ENCODE assay signal across 17 cellular contexts in the genomic region with DNA sequence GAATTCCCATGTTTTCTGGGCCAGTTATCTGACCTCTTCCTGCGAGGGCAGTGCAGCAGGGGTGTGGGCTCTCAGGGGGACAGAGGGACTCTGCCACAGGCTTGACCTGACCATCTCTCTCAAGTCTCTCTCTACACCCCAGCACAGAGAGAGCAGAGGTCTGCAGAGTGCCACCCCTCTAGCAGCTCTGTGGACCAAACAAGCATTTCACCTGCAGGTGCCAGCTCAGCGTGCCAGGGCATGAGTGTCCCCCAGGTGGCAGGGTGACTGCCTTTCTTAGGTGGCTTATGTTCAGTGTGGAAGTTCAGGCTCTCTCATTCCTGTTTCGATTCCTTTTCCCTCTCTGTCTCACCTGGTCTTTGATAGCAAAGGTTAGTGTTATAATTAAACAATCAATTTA.
DNase-seq lines count a peak whose midpoint lies in the region; ATAC-seq and TF ChIP-seq lines count a peak whose summit lies in the region.
"Had no signal": no experiment of that assay in that cellular context is flagged by ENCODE, and none has a peak within 500 bp of the region (broad histone marks: within the 10 kb centered on the region; RNA-seq: fewer than 3 reads in every experiment).

No MANE protein-coding gene starts in this region.

- no peak for TF ChIP-seq CTCF in Calu3 (IDR thresholded peaks at IDR 0.05; ENCODE audit: unreplicated experiment)
- no peak for TF ChIP-seq CTCF in GM12865 (IDR thresholded peaks at IDR 0.05; ENCODE audit: insufficient read depth, low read depth, low read length, missing control alignments)

- ATAC-seq in SK-N-SH treated with all-trans-retinoic acid at 6 μM for 48 hours: no peak
- ATAC-seq: Panc1 had no signal

- no TSS peak for BruUV-seq in Calu3 (replicated peaks; lab: Mats Ljungman, UMichigan)

- no peak overlapping the region for H3K4me3 ChIP-seq in GM12865 (ENCODE audit: low read depth, low read length)
- H3K4me3 ChIP-seq: stomach, uterus had no signal

- H3K9me3 Mint-ChIP-seq in Calu3 (ENCODE audit: low read depth, unreplicated experiment): peaks cover 6% of the 10 kb centered on the region
- H3K9me3 Mint-ChIP-seq: activated CD4-positive, alpha-beta T cell treated with anti-CD3 and anti-CD28 coated beads, Interleukin-2, amount 10 ng/mL, durations not matched to agents 7 days and 5 days had no signal

- H3K4me3 Mint-ChIP-seq in Calu3 (ENCODE audit: low read depth, unreplicated experiment): no peak overlapping the region
- H3K4me3 Mint-ChIP-seq: activated CD4-positive, alpha-beta T cell treated with anti-CD3 and anti-CD28 coated beads, Interleukin-2, amount 10 ng/mL, durations not matched to agents 7 days and 5 days had no signal

- H3K27ac ChIP-seq in layer of hippocampus (ENCODE audit: low read depth, low read length): peak overlapping the region; percentile 46
- H3K27ac ChIP-seq: parathyroid adenoma, stomach, uterus had no signal

- intact Hi-C loops in Calu3 (cut with micrococcal nuclease; ENCODE audit: unreplicated experiment): no loop called here

- peak; percentile 30 for DNase-seq in Calu3
- DNase-seq in GM12865 (ENCODE audit: low read depth): peak; percentile 4
- DNase-seq in NCI-H69 (lab: John Stamatoyannopoulos, UW): peak; percentile 68
- no peak for DNase-seq in hippocampal formation (lab: John Stamatoyannopoulos, UW)
- no peak for DNase-seq in dermis blood vessel endothelial cell
- DNase-seq: activated CD4-positive, alpha-beta T cell treated with anti-CD3 and anti-CD28 coated beads, Interleukin-2, amount 10 ng/mL, durations not matched to agents 7 days and 5 days; activated CD8-positive, alpha-beta memory T cell treated with anti-CD3 and anti-CD28 coated beads, Interleukin-2, amount 50 U/mL, for 4 hours; activated effector memory CD4-positive, alpha-beta T cell treated with anti-CD3 and anti-CD28 coated beads, Interleukin-2, amount 50 U/mL, for 16 hours; effector CD8-positive, alpha-beta T cell; GF-D8; NCI-H2081; stomach; uterus had no signal

- H3K36me3 Mint-ChIP-seq in Calu3 (ENCODE audit: insufficient read depth, unreplicated experiment): no peaks in the 10 kb centered on the region

- CTCF ChIA-PET in Calu3 (lab: Charles Lee): interaction anchor here (0.7 to 1.0 kb wide), 2 partner anchors 33 to 262 kb away, joined by 3 to 4 read pairs; no protein-coding TSS in a partner anchor

- no peaks in the 10 kb centered on the region for H3K4me1 Mint-ChIP-seq in Calu3 (ENCODE audit: low read depth, unreplicated experiment)
- H3K4me1 Mint-ChIP-seq: activated CD4-positive, alpha-beta T cell treated with anti-CD3 and anti-CD28 coated beads, Interleukin-2, amount 10 ng/mL, durations not matched to agents 7 days and 5 days had no signal

- H3K27ac Mint-ChIP-seq in Calu3 (ENCODE audit: unreplicated experiment): no peak overlapping the region
- H3K27ac Mint-ChIP-seq: activated CD4-positive, alpha-beta T cell treated with anti-CD3 and anti-CD28 coated beads, Interleukin-2, amount 10 ng/mL, durations not matched to agents 7 days and 5 days had no signal

- H3K27me3 ChIP-seq in layer of hippocampus (ENCODE audit: control insufficient read depth, insufficient read depth, low read length): no peaks in the 10 kb centered on the region
- H3K27me3 ChIP-seq: stomach, uterus had no signal

- peaks cover 29% of the 10 kb centered on the region for H3K27me3 Mint-ChIP-seq in Calu3 (ENCODE audit: unreplicated experiment)

TF ChIP-seq in SK-N-SH treated with all-trans-retinoic acid at 6 μM for 48 hours, 23 proteins besides CTCF, POLR2A, EP300 and RAD21:
- no peak for TF ChIP-seq BACH2 (CRISPR knock-in tag; IDR thresholded peaks at IDR 0.05; ENCODE audit: borderline replicate concordance)
- TF ChIP-seq ARNTL (CRISPR knock-in tag; IDR thresholded peaks at IDR 0.05; ENCODE audit: borderline replicate concordance, low read depth): no peak
- TF ChIP-seq TOX (CRISPR knock-in tag; IDR thresholded peaks at IDR 0.05; ENCODE audit: borderline replicate concordance): no peak
- TF ChIP-seq ZFP3 (CRISPR knock-in tag; IDR thresholded peaks at IDR 0.05): no peak
- no peak for TF ChIP-seq ZFP30 (CRISPR knock-in tag; IDR thresholded peaks at IDR 0.05)
- TF ChIP-seq, protein P1, sequence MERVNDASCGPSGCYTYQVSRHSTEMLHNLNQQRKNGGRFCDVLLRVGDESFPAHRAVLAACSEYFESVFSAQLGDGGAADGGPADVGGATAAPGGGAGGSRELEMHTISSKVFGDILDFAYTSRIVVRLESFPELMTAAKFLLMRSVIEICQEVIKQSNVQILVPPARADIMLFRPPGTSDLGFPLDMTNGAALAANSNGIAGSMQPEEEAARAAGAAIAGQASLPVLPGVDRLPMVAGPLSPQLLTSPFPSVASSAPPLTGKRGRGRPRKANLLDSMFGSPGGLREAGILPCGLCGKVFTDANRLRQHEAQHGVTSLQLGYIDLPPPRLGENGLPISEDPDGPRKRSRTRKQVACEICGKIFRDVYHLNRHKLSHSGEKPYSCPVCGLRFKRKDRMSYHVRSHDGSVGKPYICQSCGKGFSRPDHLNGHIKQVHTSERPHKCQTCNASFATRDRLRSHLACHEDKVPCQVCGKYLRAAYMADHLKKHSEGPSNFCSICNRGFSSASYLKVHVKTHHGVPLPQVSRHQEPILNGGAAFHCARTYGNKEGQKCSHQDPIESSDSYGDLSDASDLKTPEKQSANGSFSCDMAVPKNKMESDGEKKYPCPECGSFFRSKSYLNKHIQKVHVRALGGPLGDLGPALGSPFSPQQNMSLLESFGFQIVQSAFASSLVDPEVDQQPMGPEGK (CRISPR knock-in tag; IDR thresholded peaks at IDR 0.05; ENCODE audit: borderline replicate concordance): no peak
- TF ChIP-seq SNAI2 (CRISPR knock-in tag; IDR thresholded peaks at IDR 0.05): no peak
- TF ChIP-seq TCF4 (CRISPR knock-in tag; IDR thresholded peaks at IDR 0.05; ENCODE audit: borderline replicate concordance): no peak
- no peak for TF ChIP-seq ZNF8 (CRISPR knock-in tag; IDR thresholded peaks at IDR 0.05)
- TF ChIP-seq ESRRG (CRISPR knock-in tag; IDR thresholded peaks at IDR 0.05): no peak
- TF ChIP-seq CSRNP3 (CRISPR knock-in tag; IDR thresholded peaks at IDR 0.05): no peak
- TF ChIP-seq CSDC2 (CRISPR knock-in tag; IDR thresholded peaks at IDR 0.05): no peak
- TF ChIP-seq CREB5 (CRISPR knock-in tag; IDR thresholded peaks at IDR 0.05; ENCODE audit: low read depth): no peak
- no peak for TF ChIP-seq OSR1 (CRISPR knock-in tag; IDR thresholded peaks at IDR 0.05)

Comparison
In these comparisons a context has a peak if more than half of its experiments do, and no peak if none do; other contexts are left out.
1. DNase-seq: peak in Calu3 (single experiment), GM12865 (single experiment) and NCI-H69 (single experiment); none in hippocampal formation (0 of 2) and dermis blood vessel endothelial cell (single experiment).